20 cellular contexts compared by ENCODE assay signal in the genomic region with DNA sequence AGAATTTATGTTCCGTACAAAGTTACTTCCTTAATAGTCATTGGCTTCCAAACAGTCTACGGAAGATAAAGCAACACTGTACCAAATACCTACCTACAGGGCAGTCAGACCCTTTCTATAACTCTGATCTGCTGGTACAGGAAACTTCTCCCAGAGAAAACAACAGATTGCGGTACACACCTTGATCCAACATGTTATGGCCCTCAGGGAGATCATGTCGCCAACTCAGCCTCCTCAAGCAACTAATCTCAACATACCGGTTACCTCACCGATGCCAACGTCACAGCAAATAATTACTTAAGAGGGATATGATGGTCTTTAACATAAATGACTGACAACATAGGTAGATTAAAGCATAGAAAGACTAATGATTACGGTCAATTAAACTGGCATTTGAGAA.
DNase-seq lines count a peak whose midpoint lies in the region; ATAC-seq, FAIRE-seq and TF ChIP-seq lines count a peak whose summit lies in the region.
"Had no signal": no experiment of that assay in that cellular context is flagged by ENCODE, and none has a peak within 500 bp of the region (broad histone marks: within the 10 kb centered on the region; RNA-seq: fewer than 3 reads in every experiment).

No MANE protein-coding gene starts in this region.

- FAIRE-seq in D721Med (lab: Jason Lieb, UNC) (peak; percentile 11), keratinocyte (lab: Jason Lieb, UNC) (peak; percentile 77)
- FAIRE-seq: GM19239, H54 had no signal

- H4K20me1 ChIP-seq in keratinocyte (ENCODE audit: control insufficient read depth, extremely low read depth, insufficient read depth, low read length) = no peaks in the 10 kb centered on the region

- H3K4me3 ChIP-seq in epithelial cell of esophagus (ENCODE audit: low read length) (no peak overlapping the region), keratinocyte (ENCODE audit: control insufficient read depth in 2 of 3, extremely low read depth in 1 of 3, insufficient read depth in 2 of 3, low read depth in 1 of 3, low read length in 3 of 3) (no peak overlapping the region)
- no peak overlapping the region for H3K4me3 ChIP-seq in naive thymus-derived CD4-positive, alpha-beta T cell (ENCODE audit: low read length)
- H3K4me3 ChIP-seq: HAP-1 had no signal

- no peaks in the 10 kb centered on the region for H3K4me1 Mint-ChIP-seq in stimulated activated effector memory CD8-positive, alpha-beta T cell treated with anti-CD3 and anti-CD28 coated beads, Interleukin-12 subunit alpha, Interleukin-12 subunit beta, amount 100 ng/mL, for 72 hours
- H3K4me1 Mint-ChIP-seq in progenitor cell of endocrine pancreas (ENCODE audit: low read depth) = no peaks in the 10 kb centered on the region
- peaks cover 0 to 4% (median 0%) of the 10 kb centered on the region in 7 donors for H3K4me1 Mint-ChIP-seq in naive thymus-derived CD4-positive, alpha-beta T cell
- H3K4me1 Mint-ChIP-seq: CD4-positive, alpha-beta memory T cell had no signal

- H3K9me3 ChIP-seq in keratinocyte (ENCODE audit: control insufficient read depth, low read depth, low read length) = no peaks in the 10 kb centered on the region
- H3K9me3 ChIP-seq in naive thymus-derived CD4-positive, alpha-beta T cell (ENCODE audit: control insufficient read depth in 2 of 3, low read length in 3 of 3) = no peaks in the 10 kb centered on the region
- H3K9me3 ChIP-seq: HAP-1 had no signal

- no peak overlapping the region for H3K27ac ChIP-seq in keratinocyte (ENCODE audit: control insufficient read depth, insufficient read depth, low read length)
- no peak overlapping the region for H3K27ac ChIP-seq in naive thymus-derived CD4-positive, alpha-beta T cell (ENCODE audit: low read depth, low read length)

- peaks cover 90% of the 10 kb centered on the region for H3K36me3 Mint-ChIP-seq in stimulated activated effector memory CD8-positive, alpha-beta T cell treated with anti-CD3 and anti-CD28 coated beads, Interleukin-12 subunit alpha, Interleukin-12 subunit beta, amount 100 ng/mL, for 72 hours
- peaks cover 47% of the 10 kb centered on the region for H3K36me3 Mint-ChIP-seq in progenitor cell of endocrine pancreas (ENCODE audit: insufficient read depth)
- H3K36me3 Mint-ChIP-seq in naive thymus-derived CD4-positive, alpha-beta T cell = peaks cover 11 to 74% (median 54%) of the 10 kb centered on the region in 5 donors

- no peak overlapping the region for H3K4me2 ChIP-seq in keratinocyte (ENCODE audit: control insufficient read depth, extremely low read depth, insufficient read depth, low read depth, low read length)

- peaks cover 6 to 23% of the 10 kb centered on the region in 2 experiments for H3K36me3 ChIP-seq in keratinocyte (ENCODE audit: control insufficient read depth in 2 of 2, extremely low read depth in 1 of 2, insufficient read depth in 2 of 2, low read length in 2 of 2)
- peaks cover 4 to 71% (median 9%) of the 10 kb centered on the region in 3 experiments for H3K36me3 ChIP-seq in naive thymus-derived CD4-positive, alpha-beta T cell (ENCODE audit: control insufficient read depth in 2 of 3, insufficient read depth in 3 of 3, low read length in 3 of 3)

- CTCF ChIA-PET in naive thymus-derived CD4-positive, alpha-beta T cell (lab: Charles Lee) = no interaction called here

- H2AFZ ChIP-seq in keratinocyte (ENCODE audit: control insufficient read depth, low read length) = no peak overlapping the region

- no peak overlapping the region for H3K4me3 Mint-ChIP-seq in stimulated activated effector memory CD8-positive, alpha-beta T cell treated with anti-CD3 and anti-CD28 coated beads, Interleukin-12 subunit alpha, Interleukin-12 subunit beta, amount 100 ng/mL, for 72 hours
- H3K4me3 Mint-ChIP-seq in progenitor cell of endocrine pancreas (ENCODE audit: low read depth) = no peak overlapping the region
- H3K4me3 Mint-ChIP-seq in naive thymus-derived CD4-positive, alpha-beta T cell = no peak overlapping the region
- H3K4me3 Mint-ChIP-seq: CD4-positive, alpha-beta memory T cell; HFFc6 had no signal

- no peaks in the 10 kb centered on the region for H3K27me3 ChIP-seq in keratinocyte (ENCODE audit: control insufficient read depth, extremely low read depth, insufficient read depth, low read length)
- no peaks in the 10 kb centered on the region for H3K27me3 ChIP-seq in naive thymus-derived CD4-positive, alpha-beta T cell (ENCODE audit: control insufficient read depth in 2 of 2, insufficient read depth in 2 of 2, low read length in 2 of 2)

- TF ChIP-seq CTCF in D721Med (IDR thresholded peaks at IDR 0.05; ENCODE audit: insufficient read depth, missing control alignments) (no peak), epithelial cell of esophagus (IDR thresholded peaks at IDR 0.05; ENCODE audit: insufficient read depth, low read depth, low read length, missing control alignments) (no peak), keratinocyte (optimal IDR thresholded peaks at IDR 0.05 in 1 of 3, IDR thresholded peaks at IDR 0.05 in 1 of 3, conservative IDR thresholded peaks at IDR 0.05 in 1 of 3; ENCODE audit: extremely low read depth in 1 of 3, insufficient read depth in 2 of 3, low read length in 3 of 3) (no peak), progenitor cell of endocrine pancreas (IDR thresholded peaks at IDR 0.05; ENCODE audit: unreplicated experiment) (no peak)

- ATAC-seq in stimulated activated effector memory CD8-positive, alpha-beta T cell treated with anti-CD3 and anti-CD28 coated beads, Interleukin-12 subunit alpha, Interleukin-12 subunit beta, amount 100 ng/mL, for 72 hours = no peak
- no peak for ATAC-seq in naive thymus-derived CD4-positive, alpha-beta T cell

- H3K79me2 ChIP-seq in keratinocyte (ENCODE audit: control insufficient read depth, insufficient read depth, low read length) = no peaks in the 10 kb centered on the region

- no peak overlapping the region for H3K9ac ChIP-seq in keratinocyte (ENCODE audit: control insufficient read depth, extremely low read depth, insufficient read depth, low read length)

- intact Hi-C loops in naive thymus-derived CD4-positive, alpha-beta T cell (cut with micrococcal nuclease) = no loop called here

- H3K27me3 Mint-ChIP-seq in progenitor cell of endocrine pancreas = no peaks in the 10 kb centered on the region
- no peaks in the 10 kb centered on the region for H3K27me3 Mint-ChIP-seq in naive thymus-derived CD4-positive, alpha-beta T cell
- H3K27me3 Mint-ChIP-seq: CD4-positive, alpha-beta memory T cell had no signal

- dilution Hi-C loops in keratinocyte (cut with MboI; ENCODE audit: extremely low pct_ligation_motif_present, low sequenced_read_pairs) = no loop called here

- no peaks in the 10 kb centered on the region for H3K4me1 ChIP-seq in keratinocyte (ENCODE audit: control insufficient read depth, extremely low read depth, insufficient read depth, low read length)
- no peaks in the 10 kb centered on the region for H3K4me1 ChIP-seq in naive thymus-derived CD4-positive, alpha-beta T cell (ENCODE audit: control insufficient read depth in 2 of 2, insufficient read depth in 2 of 2, low read length in 2 of 2)
- H3K4me1 ChIP-seq: HAP-1 had no signal

- H3K27ac Mint-ChIP-seq in stimulated activated effector memory CD8-positive, alpha-beta T cell treated with anti-CD3 and anti-CD28 coated beads, Interleukin-12 subunit alpha, Interleukin-12 subunit beta, amount 100 ng/mL, for 72 hours = peak overlapping the region; percentile 12
- H3K27ac Mint-ChIP-seq in progenitor cell of endocrine pancreas = no peak overlapping the region
- peak overlapping the region in 2 of 9 donors; percentile 27 to 36 for H3K27ac Mint-ChIP-seq in naive thymus-derived CD4-positive, alpha-beta T cell
- H3K27ac Mint-ChIP-seq: CD4-positive, alpha-beta memory T cell; HFFc6 had no signal

- no peaks in the 10 kb centered on the region for H3K9me1 ChIP-seq in keratinocyte (ENCODE audit: control insufficient read depth, extremely low read depth, insufficient read depth, low read length)

- DNase-seq in D721Med (ENCODE audit: insufficient read length, low spot score) (no peak), epithelial cell of esophagus (ENCODE audit: low read depth) (peak; percentile 71), keratinocyte (ENCODE audit: low read depth, low spot score) (peak; percentile 21), progenitor cell of endocrine pancreas (ENCODE audit: low spot score, unreplicated experiment) (no peak), HUDEP-2 (lab: John Stamatoyannopoulos, UW; ENCODE audit: unreplicated experiment in 76 of 76) (no peak), GM03348 (ENCODE audit: low spot score) (no peak)
- DNase-seq in stimulated activated effector memory CD8-positive, alpha-beta T cell treated with anti-CD3 and anti-CD28 coated beads, Interleukin-12 subunit alpha, Interleukin-12 subunit beta, amount 100 ng/mL, for 72 hours (ENCODE audit: low spot score in 2 of 2) = no peak
- no peak for DNase-seq in naive thymus-derived CD4-positive, alpha-beta T cell
- DNase-seq: C1 segment of cervical spinal cord; Calu3; CD4-positive, alpha-beta memory T cell; COR-L47; DMS 273 treated with DMSO at 0.1 percent for 48 hours; DMS79; GF-D8; GOT3; HFFc6 had no signal

- POLR2A ChIA-PET in naive thymus-derived CD4-positive, alpha-beta T cell (lab: Charles Lee) = no interaction called here

- no peaks in the 10 kb centered on the region for H3K9me3 Mint-ChIP-seq in stimulated activated effector memory CD8-positive, alpha-beta T cell treated with anti-CD3 and anti-CD28 coated beads, Interleukin-12 subunit alpha, Interleukin-12 subunit beta, amount 100 ng/mL, for 72 hours
- no peaks in the 10 kb centered on the region for H3K9me3 Mint-ChIP-seq in progenitor cell of endocrine pancreas (ENCODE audit: low read depth)
- H3K9me3 Mint-ChIP-seq in naive thymus-derived CD4-positive, alpha-beta T cell = peaks cover 0 to 5% (median 0%) of the 10 kb centered on the region in 11 donors
- H3K9me3 Mint-ChIP-seq: HFFc6 had no signal

Comparison
In these comparisons a context has a peak if more than half of its experiments do, and no peak if none do; other contexts are left out.
1. DNase-seq: peak in epithelial cell of esophagus (single experiment) and keratinocyte (single experiment); none in D721Med (single experiment), stimulated activated effector memory CD8-positive, alpha-beta T cell treated with anti-CD3 and anti-CD28 coated beads, Interleukin-12 subunit alpha, Interleukin-12 subunit beta, amount 100 ng/mL, for 72 hours (0 of 2), progenitor cell of endocrine pancreas (single experiment), HUDEP-2 (0 of 76), naive thymus-derived CD4-positive, alpha-beta T cell (0 of 9) and GM03348 (single experiment).